Comparison of ENCODE assay signal across 14 cellular contexts in the genomic region with DNA sequence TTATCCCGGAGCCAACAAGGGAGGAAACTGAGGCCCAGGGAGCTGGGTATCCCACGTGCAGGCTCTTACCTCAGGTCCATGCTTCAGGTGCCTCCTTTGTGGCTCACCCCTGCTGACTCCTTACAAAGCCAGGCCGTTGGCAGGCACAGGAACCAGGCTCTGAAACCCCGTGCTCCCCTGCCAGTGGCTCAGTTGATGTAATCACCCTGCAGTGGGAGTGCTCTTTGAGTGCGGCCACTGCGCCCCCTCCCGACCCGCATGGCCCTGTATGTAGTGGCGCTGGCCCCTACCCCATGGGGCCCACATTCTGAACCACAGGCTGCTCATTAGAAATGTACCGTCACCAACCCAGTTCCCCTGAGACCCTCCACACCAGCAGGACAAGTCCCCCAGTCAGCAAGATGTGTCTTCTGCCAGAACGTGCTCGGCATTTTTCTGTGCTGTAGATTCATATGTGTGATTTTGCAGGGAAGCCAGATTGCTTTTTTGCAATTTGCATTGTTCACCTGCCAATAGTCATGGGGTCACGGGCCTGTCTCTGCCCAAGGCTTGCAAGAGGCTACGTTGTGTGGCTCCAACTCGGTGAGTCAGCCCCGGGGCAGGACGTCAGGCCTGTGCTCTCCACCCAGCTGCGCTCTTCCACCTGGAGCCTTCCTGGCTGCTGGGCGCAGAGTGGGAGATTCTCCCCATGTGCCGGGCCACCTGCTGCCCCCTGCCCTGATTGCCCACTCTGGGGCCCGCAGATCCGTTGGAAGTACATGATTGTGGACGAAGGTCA.
A peak's percentile ranks its signal among the peaks of the same experiment; 100 is the strongest.
DNase-seq lines count a peak whose midpoint lies in the region; ATAC-seq and TF ChIP-seq lines count a peak whose summit lies in the region.
"Had no signal": no experiment of that assay in that cellular context is flagged by ENCODE, and none has a peak within 500 bp of the region (broad histone marks: within the 10 kb centered on the region; RNA-seq: fewer than 3 reads in every experiment).

No MANE protein-coding gene starts in this region.

- H4K20me1 ChIP-seq in BLaER1 treated with 17β-estradiol and CSF1 and Interleukin-3, amounts not matched to agents 10 nM and 100 nM, result peaks cover 29 to 99% (median 95%) of the 10 kb centered on the region in 11 experiments; a peak in 21 of 22 replicates
- H4K20me1 ChIP-seq in GM23338 (replicated peaks; ENCODE audit: insufficient read depth), result no peaks in the 10 kb centered on the region; the same call in none of the 2 replicates
- H4K20me1 ChIP-seq in osteoblast (ENCODE audit: insufficient read depth, low read length), result peaks cover 12% of the 10 kb centered on the region

- ATAC-seq in GM23338 (peak; percentile 26; the same call in 2 of the 3 replicates), sciatic nerve (no peak), HG03108 (IDR thresholded peaks at IDR 0.05; ENCODE audit: unreplicated experiment) (no peak)
- no peak for ATAC-seq in effector memory CD8-positive, alpha-beta T cell (replicated peaks)

- peak overlapping the region in 2 of 10 experiments; percentile 3 to 9; a peak in 3 of 20 replicates for H3K4me3 ChIP-seq in BLaER1 treated with 17β-estradiol and CSF1 and Interleukin-3, amounts not matched to agents 10 nM and 100 nM
- H3K4me3 ChIP-seq in GM23338, result no peak overlapping the region
- H3K4me3 ChIP-seq in osteoblast (ENCODE audit: insufficient read depth, low read length), result no peak overlapping the region

- peaks cover 88% of the 10 kb centered on the region for H3K36me3 Mint-ChIP-seq in GM23338 (ENCODE audit: low read depth)
- peaks cover 43% of the 10 kb centered on the region for H3K36me3 Mint-ChIP-seq in effector memory CD8-positive, alpha-beta T cell (ENCODE audit: insufficient read depth)

- TF ChIP-seq CTCF in GM23338 (conservative IDR thresholded peaks at IDR 0.05; ENCODE audit: low read depth in 2 of 2) (peak in 1 of 2 experiments; percentile 47; a peak in 2 of 4 replicates), osteoblast (IDR thresholded peaks at IDR 0.05; ENCODE audit: extremely low read depth, low read depth, low read length) (no peak)

- peaks cover 88 to 100% (median 98%) of the 10 kb centered on the region in 11 experiments for H3K36me3 ChIP-seq in BLaER1 treated with 17β-estradiol and CSF1 and Interleukin-3, amounts not matched to agents 10 nM and 100 nM
- H3K36me3 ChIP-seq in GM23338 (ENCODE audit: insufficient read depth) (peaks cover 38% of the 10 kb centered on the region), osteoblast (ENCODE audit: insufficient read depth, low read length) (peaks cover 76% of the 10 kb centered on the region)

- H3K9me2 ChIP-seq in GM23338 (ENCODE audit: insufficient read depth), result no peaks in the 10 kb centered on the region

- no peaks in the 10 kb centered on the region for H3K27me3 ChIP-seq in BLaER1 treated with 17β-estradiol and CSF1 and Interleukin-3, amounts not matched to agents 10 nM and 100 nM
- no peaks in the 10 kb centered on the region for H3K27me3 ChIP-seq in GM23338 (ENCODE audit: insufficient read depth)
- H3K27me3 ChIP-seq in osteoblast (ENCODE audit: insufficient read depth, low read length), result no peaks in the 10 kb centered on the region

- H3K79me2 ChIP-seq in GM23338 (replicated peaks; ENCODE audit: insufficient read depth) (peaks cover 4% of the 10 kb centered on the region; the same call in 1 of the 2 replicates), osteoblast (ENCODE audit: insufficient read depth, low read length) (peaks cover 2% of the 10 kb centered on the region)

- H3K27ac ChIP-seq in BLaER1 treated with 17β-estradiol and CSF1 and Interleukin-3, amounts not matched to agents 10 nM and 100 nM, result peak overlapping the region in 5 of 11 experiments; percentile 20 to 59 (median 38); a peak in 8 of 22 replicates
- no peak overlapping the region for H3K27ac ChIP-seq in GM23338 (ENCODE audit: low read depth)
- H3K27ac ChIP-seq in osteoblast (ENCODE audit: low read depth, low read length), result no peak overlapping the region

- peaks cover 29 to 85% (median 82%) of the 10 kb centered on the region in 10 experiments for H3K4me1 ChIP-seq in BLaER1 treated with 17β-estradiol and CSF1 and Interleukin-3, amounts not matched to agents 10 nM and 100 nM
- no peaks in the 10 kb centered on the region for H3K4me1 ChIP-seq in GM23338 (ENCODE audit: insufficient read depth)
- peaks cover 56% of the 10 kb centered on the region for H3K4me1 ChIP-seq in osteoblast (ENCODE audit: insufficient read depth, low read length)

- no peaks in the 10 kb centered on the region; the same call in 2 of the 3 replicates for H3K4me1 Mint-ChIP-seq in GM23338
- H3K4me1 Mint-ChIP-seq in effector memory CD8-positive, alpha-beta T cell (ENCODE audit: low read depth in 2 of 2), result no peaks in the 10 kb centered on the region
- H3K4me1 Mint-ChIP-seq: B cell had no signal

- no peak for DNase-seq in GM23338 (ENCODE audit: low spot score)
- no peak for DNase-seq in effector memory CD8-positive, alpha-beta T cell
- peak; percentile 89 for DNase-seq in osteoblast (ENCODE audit: insufficient read length, low spot score, missing footprints)
- no peak for DNase-seq in sciatic nerve (ENCODE audit: low spot score)
- no peak for DNase-seq in occipital lobe (lab: John Stamatoyannopoulos, UW)
- DNase-seq: DMS 273 treated with DMSO at 0.1 percent for 48 hours, MM.1S, NCI-H1105 treated with DMSO at 0.1 percent for 48 hours, NCI-H187, NCI-H2171, SHP77 treated with DMSO at 0.1 percent for 48 hours had no signal

- 0 out of 2 replicates have a peak, but pooled peaks cover 14% of the 10 kb centered on the region for H3F3A ChIP-seq in GM23338 (replicated peaks; ENCODE audit: low read depth)

- no peaks in the 10 kb centered on the region for H3K9me3 ChIP-seq in BLaER1 treated with 17β-estradiol and CSF1 and Interleukin-3, amounts not matched to agents 10 nM and 100 nM (replicated peaks in 1 of 11)
- H3K9me3 ChIP-seq in osteoblast (ENCODE audit: low read depth, low read length), result no peaks in the 10 kb centered on the region

- no peak overlapping the region; the same call in 1 of the 2 replicates for H3K27ac Mint-ChIP-seq in GM23338
- H3K27ac Mint-ChIP-seq in effector memory CD8-positive, alpha-beta T cell, result peak overlapping the region; percentile 49 to 82
- H3K27ac Mint-ChIP-seq: B cell had no signal

- no peaks in the 10 kb centered on the region for H3K9me3 Mint-ChIP-seq in GM23338
- no peaks in the 10 kb centered on the region for H3K9me3 Mint-ChIP-seq in effector memory CD8-positive, alpha-beta T cell

- no peak overlapping the region for H3K4me3 Mint-ChIP-seq in GM23338
- H3K4me3 Mint-ChIP-seq in effector memory CD8-positive, alpha-beta T cell, result no peak overlapping the region
- H3K4me3 Mint-ChIP-seq: B cell had no signal

- peaks cover 17% of the 10 kb centered on the region for H3K27me3 Mint-ChIP-seq in GM23338 (ENCODE audit: insufficient read depth, low read depth, poor library complexity)
- H3K27me3 Mint-ChIP-seq in effector memory CD8-positive, alpha-beta T cell, result no peaks in the 10 kb centered on the region
- H3K27me3 Mint-ChIP-seq: B cell had no signal

- H3K4me2 ChIP-seq in BLaER1 treated with 17β-estradiol and CSF1 and Interleukin-3, amounts not matched to agents 10 nM and 100 nM, result peak overlapping the region; percentile 3 to 87 (median 76); a peak in 21 of 22 replicates
- H3K4me2 ChIP-seq in GM23338, result no peak overlapping the region
- no peak overlapping the region for H3K4me2 ChIP-seq in osteoblast (ENCODE audit: insufficient read depth, low read length)

- H3K9ac ChIP-seq in BLaER1 treated with 17β-estradiol and CSF1 and Interleukin-3, amounts not matched to agents 10 nM and 100 nM, result peak overlapping the region in 8 of 11 experiments; percentile 1 to 56 (median 34); a peak in 10 of 22 replicates

- H2AFZ ChIP-seq in GM23338 (no peak overlapping the region), osteoblast (ENCODE audit: low read length) (no peak overlapping the region)

- intact Hi-C loops in sciatic nerve (cut with DNase I), result loop anchor here (10.0 kb wide), 1 partner anchor 184 kb away; no protein-coding TSS in a partner anchor

TF ChIP-seq in GM23338, 12 proteins besides CTCF, POLR2A, EP300 and RAD21 (continues in another document):
- TF ChIP-seq REST (IDR thresholded peaks at IDR 0.05; ENCODE audit: unreplicated experiment), result no peak
- no peak for TF ChIP-seq EZH2phosphoT487 (IDR thresholded peaks at IDR 0.05; ENCODE audit: unreplicated experiment)
- TF ChIP-seq CREB1 (CRISPR knock-in tag; IDR thresholded peaks at IDR 0.05; ENCODE audit: low read depth), result no peak
- no peak for TF ChIP-seq ZNF331 (CRISPR knock-in tag; IDR thresholded peaks at IDR 0.05; ENCODE audit: low read depth)
- TF ChIP-seq STAT1 (IDR thresholded peaks at IDR 0.05; ENCODE audit: unreplicated experiment), result no peak

Comparison
In these comparisons a context has a peak if more than half of its experiments do, and no peak if none do; other contexts are left out.
1. H3K4me2 ChIP-seq: peak in BLaER1 treated with 17β-estradiol and CSF1 and Interleukin-3, amounts not matched to agents 10 nM and 100 nM (11 of 11); none in GM23338 (single experiment) and osteoblast (single experiment).